ENCODE assay signal across 34 cellular contexts in genomic region chr2:129791651-129792050, GRCh38.
"Had no signal": no experiment of that assay in that cellular context is flagged by ENCODE, and none has a peak within 500 bp of the region (broad histone marks: within the 10 kb centered on the region; RNA-seq: fewer than 3 reads in every experiment).

No MANE protein-coding gene starts in this region.

- H3K27ac Mint-ChIP-seq: activated CD4-positive, alpha-beta memory T cell treated with anti-CD3 and anti-CD28 coated beads for 36 hours; activated CD4-positive, alpha-beta T cell treated with anti-CD3 and anti-CD28 coated beads for 36 hours; activated CD4-positive, alpha-beta T cell treated with anti-CD3 and anti-CD28 coated beads, Interleukin-2, amount 10 ng/mL, durations not matched to agents 24 days and 14 days; activated CD8-positive, alpha-beta memory T cell treated with anti-CD3 and anti-CD28 coated beads, Interleukin-2, amount 10 ng/mL, durations not matched to agents 7 days and 5 days; activated CD8-positive, alpha-beta T cell treated with anti-CD3 and anti-CD28 coated beads, Interleukin-2, amount 10 ng/mL, durations not matched to agents 7 days and 5 days; activated naive CD4-positive, alpha-beta T cell treated with anti-CD3 and anti-CD28 coated beads for 36 hours; activated naive CD4-positive, alpha-beta T cell treated with anti-CD3 and anti-CD28 coated beads, Interleukin-2, amount 50 U/mL, for 24 hours; activated naive CD8-positive, alpha-beta T cell treated with anti-CD3 and anti-CD28 coated beads for 36 hours; activated naive CD8-positive, alpha-beta T cell treated with anti-CD3 and anti-CD28 coated beads, Interleukin-2, amount 50 U/mL, for 24 hours; activated T-helper 1 cell treated with anti-CD3 and anti-CD28 coated beads, Interleukin-12 subunit alpha, Interleukin-12 subunit beta, Interleukin-2, Interleukin-4 antibody, amounts not matched to agents 30 ng/mL and 10 ng/mL and 1 ng/mL, durations not matched to agents 14 hours and 24 hours and 36 hours; activated T-helper 2 cell treated with anti-CD3 and anti-CD28 coated beads, Interferon-gamma antibody, Interleukin-2, Interleukin-4, amounts not matched to agents 10 μg/mL and 5 μg/mL and 100 μg/mL, durations not matched to agents 14 hours and 24 hours and 36 hours; dendritic cell treated with granulocyte-macrophage colony-stimulating factor and Interleukin-4, amounts not matched to agents 40 ng/mL and 50 ng/mL, for 4 days; endodermal cell had no signal

- H3K4me3 Mint-ChIP-seq: activated CD4-positive, alpha-beta memory T cell treated with anti-CD3 and anti-CD28 coated beads for 36 hours; activated CD4-positive, alpha-beta T cell treated with anti-CD3 and anti-CD28 coated beads for 36 hours; activated CD4-positive, alpha-beta T cell treated with anti-CD3 and anti-CD28 coated beads, Interleukin-2, amount 10 ng/mL, durations not matched to agents 24 days and 14 days; activated CD8-positive, alpha-beta memory T cell treated with anti-CD3 and anti-CD28 coated beads, Interleukin-2, amount 10 ng/mL, durations not matched to agents 7 days and 5 days; activated CD8-positive, alpha-beta T cell treated with anti-CD3 and anti-CD28 coated beads, Interleukin-2, amount 10 ng/mL, durations not matched to agents 7 days and 5 days; activated naive CD4-positive, alpha-beta T cell treated with anti-CD3 and anti-CD28 coated beads for 36 hours; activated naive CD4-positive, alpha-beta T cell treated with anti-CD3 and anti-CD28 coated beads, Interleukin-2, amount 50 U/mL, for 24 hours; activated naive CD8-positive, alpha-beta T cell treated with anti-CD3 and anti-CD28 coated beads for 36 hours; activated naive CD8-positive, alpha-beta T cell treated with anti-CD3 and anti-CD28 coated beads, Interleukin-2, amount 50 U/mL, for 24 hours; activated T-helper 1 cell treated with anti-CD3 and anti-CD28 coated beads, Interleukin-12 subunit alpha, Interleukin-12 subunit beta, Interleukin-2, Interleukin-4 antibody, amounts not matched to agents 30 ng/mL and 10 ng/mL and 1 ng/mL, durations not matched to agents 14 hours and 24 hours and 36 hours; central memory CD8-positive, alpha-beta T cell; dendritic cell treated with granulocyte-macrophage colony-stimulating factor and Interleukin-4, amounts not matched to agents 40 ng/mL and 50 ng/mL, for 4 days; endodermal cell had no signal

- H3K36me3 Mint-ChIP-seq: activated CD4-positive, alpha-beta memory T cell treated with anti-CD3 and anti-CD28 coated beads for 36 hours; activated CD8-positive, alpha-beta memory T cell treated with anti-CD3 and anti-CD28 coated beads, Interleukin-2, amount 10 ng/mL, durations not matched to agents 7 days and 5 days; activated naive CD4-positive, alpha-beta T cell treated with anti-CD3 and anti-CD28 coated beads, Interleukin-2, amount 50 U/mL, for 24 hours; activated naive CD8-positive, alpha-beta T cell treated with anti-CD3 and anti-CD28 coated beads for 36 hours had no signal

- H3K27ac ChIP-seq: adrenal gland, body of pancreas, breast epithelium, cardiac muscle cell, coronary artery, dorsolateral prefrontal cortex, foreskin keratinocyte, gastrocnemius medialis had no signal

- ATAC-seq: activated CD4-positive, alpha-beta T cell treated with anti-CD3 and anti-CD28 coated beads for 36 hours; activated CD8-positive, alpha-beta memory T cell treated with anti-CD3 and anti-CD28 coated beads, Interleukin-2, amount 10 ng/mL, durations not matched to agents 7 days and 5 days; activated CD8-positive, alpha-beta T cell treated with anti-CD3 and anti-CD28 coated beads, Interleukin-2, amount 10 ng/mL, durations not matched to agents 7 days and 5 days; activated naive CD8-positive, alpha-beta T cell treated with anti-CD3 and anti-CD28 coated beads, Interleukin-2, amount 50 U/mL, for 24 hours; body of pancreas; esophagus mucosa; foreskin keratinocyte; gastrocnemius medialis had no signal

- H3K4me3 ChIP-seq: adrenal gland, body of pancreas, breast epithelium, cardiac muscle cell, coronary artery, dorsolateral prefrontal cortex, gastrocnemius medialis had no signal

- H3K4me1 Mint-ChIP-seq: activated CD4-positive, alpha-beta T cell treated with anti-CD3 and anti-CD28 coated beads for 36 hours; activated CD4-positive, alpha-beta T cell treated with anti-CD3 and anti-CD28 coated beads, Interleukin-2, amount 10 ng/mL, durations not matched to agents 24 days and 14 days; activated CD8-positive, alpha-beta memory T cell treated with anti-CD3 and anti-CD28 coated beads, Interleukin-2, amount 10 ng/mL, durations not matched to agents 7 days and 5 days; activated naive CD4-positive, alpha-beta T cell treated with anti-CD3 and anti-CD28 coated beads, Interleukin-2, amount 50 U/mL, for 24 hours; activated naive CD8-positive, alpha-beta T cell treated with anti-CD3 and anti-CD28 coated beads for 36 hours; activated naive CD8-positive, alpha-beta T cell treated with anti-CD3 and anti-CD28 coated beads, Interleukin-2, amount 50 U/mL, for 24 hours; central memory CD8-positive, alpha-beta T cell; endodermal cell had no signal

- H3K4me1 ChIP-seq: adrenal gland, breast epithelium, foreskin keratinocyte, gastrocnemius medialis had no signal

- H3K9me3 ChIP-seq: adrenal gland, body of pancreas, breast epithelium, gastrocnemius medialis had no signal

- H3K9me3 Mint-ChIP-seq: activated CD4-positive, alpha-beta memory T cell treated with anti-CD3 and anti-CD28 coated beads for 36 hours; activated CD4-positive, alpha-beta T cell treated with anti-CD3 and anti-CD28 coated beads, Interleukin-2, amount 10 ng/mL, durations not matched to agents 24 days and 14 days; activated naive CD4-positive, alpha-beta T cell treated with anti-CD3 and anti-CD28 coated beads for 36 hours; activated naive CD4-positive, alpha-beta T cell treated with anti-CD3 and anti-CD28 coated beads, Interleukin-2, amount 50 U/mL, for 24 hours; activated naive CD8-positive, alpha-beta T cell treated with anti-CD3 and anti-CD28 coated beads, Interleukin-2, amount 50 U/mL, for 24 hours; activated T-helper 1 cell treated with anti-CD3 and anti-CD28 coated beads, Interleukin-12 subunit alpha, Interleukin-12 subunit beta, Interleukin-2, Interleukin-4 antibody, amounts not matched to agents 30 ng/mL and 10 ng/mL and 1 ng/mL, durations not matched to agents 14 hours and 24 hours and 36 hours; activated T-helper 2 cell treated with anti-CD3 and anti-CD28 coated beads, Interferon-gamma antibody, Interleukin-2, Interleukin-4, amounts not matched to agents 10 μg/mL and 5 μg/mL and 100 μg/mL, durations not matched to agents 14 hours and 24 hours and 36 hours; central memory CD8-positive, alpha-beta T cell; endodermal cell had no signal

- H3K27me3 Mint-ChIP-seq: activated CD4-positive, alpha-beta memory T cell treated with anti-CD3 and anti-CD28 coated beads for 36 hours; activated CD4-positive, alpha-beta T cell treated with anti-CD3 and anti-CD28 coated beads, Interleukin-2, amount 10 ng/mL, durations not matched to agents 24 days and 14 days; activated CD8-positive, alpha-beta memory T cell treated with anti-CD3 and anti-CD28 coated beads, Interleukin-2, amount 10 ng/mL, durations not matched to agents 7 days and 5 days; activated naive CD4-positive, alpha-beta T cell treated with anti-CD3 and anti-CD28 coated beads, Interleukin-2, amount 50 U/mL, for 24 hours had no signal

- DNase-seq: activated CD4-positive, alpha-beta memory T cell treated with anti-CD3 and anti-CD28 coated beads for 36 hours; activated CD4-positive, alpha-beta T cell treated with anti-CD3 and anti-CD28 coated beads for 36 hours; activated CD4-positive, alpha-beta T cell treated with anti-CD3 and anti-CD28 coated beads, Interleukin-2, amount 10 ng/mL, durations not matched to agents 24 days and 14 days; activated CD4-positive, CD25-positive, alpha-beta regulatory T cell; activated CD4-positive, CD25-positive, alpha-beta regulatory T cell treated with anti-CD3 and anti-CD28 coated beads, Interleukin-2, amount 50 U/mL, for 72 hours; activated CD8-positive, alpha-beta memory T cell treated with anti-CD3 and anti-CD28 coated beads, Interleukin-2, amount 50 U/mL, for 4 hours; activated CD8-positive, alpha-beta T cell treated with anti-CD3 and anti-CD28 coated beads, Interleukin-2, amount 10 ng/mL, durations not matched to agents 7 days and 5 days; activated effector memory CD4-positive, alpha-beta T cell treated with anti-CD3 and anti-CD28 coated beads, Interleukin-2, amount 50 U/mL, for 16 hours; activated naive CD4-positive, alpha-beta T cell treated with anti-CD3 and anti-CD28 coated beads for 36 hours; activated naive CD8-positive, alpha-beta T cell treated with anti-CD3 and anti-CD28 coated beads for 36 hours; activated naive CD8-positive, alpha-beta T cell treated with anti-CD3 and anti-CD28 coated beads, Interleukin-2, amount 50 U/mL, for 24 hours; activated T-cell treated with anti-CD3 and anti-CD28 coated beads, Interleukin-2, amount 50 U/mL, for 1 hour; activated T-cell treated with anti-CD3 and anti-CD28 coated beads, Interleukin-2, amount 50 U/mL, for 48 hours; adrenal gland; amygdala; aorta; body of pancreas; dorsolateral prefrontal cortex; effector memory CD4-positive, alpha-beta T cell; endodermal cell; foreskin keratinocyte; gastrocnemius medialis; glutamatergic neuron; T-helper 2 cell had no signal

- H3K27me3 ChIP-seq: adrenal gland, body of pancreas, cardiac muscle cell, foreskin keratinocyte, gastrocnemius medialis had no signal

- H3K36me3 ChIP-seq: adrenal gland, breast epithelium, cardiac muscle cell, gastrocnemius medialis had no signal
